ENCODE assay signal across 27 cellular contexts in the genomic region with DNA sequence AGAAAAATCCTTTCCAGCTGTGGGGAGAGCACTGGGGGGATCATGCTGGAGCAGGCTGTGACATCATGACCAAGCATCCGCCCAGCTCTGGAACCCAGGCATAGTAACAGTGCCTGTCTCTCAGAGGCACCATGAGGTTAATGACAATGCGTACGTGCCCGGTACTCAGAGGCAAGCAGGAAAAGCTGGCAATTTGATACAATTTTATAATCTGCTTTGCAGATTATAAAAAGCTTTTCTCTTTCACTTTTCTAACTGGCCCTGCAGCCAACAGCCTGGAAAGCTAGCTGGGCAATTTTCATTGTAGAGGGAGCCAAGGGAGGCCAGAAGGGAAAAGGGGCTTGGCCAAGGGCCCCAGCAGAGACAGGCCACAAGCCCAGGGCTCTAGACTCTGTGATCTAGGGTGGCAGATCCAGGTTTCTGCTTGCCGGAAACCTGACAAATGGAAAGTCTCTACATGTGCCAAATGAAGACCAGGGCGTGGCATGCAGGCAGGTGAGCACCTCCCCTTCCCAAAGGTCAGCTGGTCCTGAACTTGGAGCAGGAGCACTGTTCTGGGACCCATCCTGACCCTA. TPM values are rescaled to one million over a fixed set of nuclear protein-coding genes. Genes with fewer than 3 reads are reported as not detected.
DNase-seq lines count a peak whose midpoint lies in the region; ATAC-seq, FAIRE-seq and TF ChIP-seq lines count a peak whose summit lies in the region.
"Had no signal": no experiment of that assay in that cellular context is flagged by ENCODE, and none has a peak within 500 bp of the region (broad histone marks: within the 10 kb centered on the region; RNA-seq: fewer than 3 reads in every experiment).

No MANE protein-coding gene starts in this region.

- no peaks in the 10 kb centered on the region for H3K27me3 ChIP-seq in HCT116 (ENCODE audit: insufficient read depth, low read length)
- H3K27me3 ChIP-seq in ascending aorta = no peaks in the 10 kb centered on the region
- H3K27me3 ChIP-seq in small intestine (ENCODE audit: control insufficient read depth in 2 of 2, insufficient read depth in 2 of 2, low read length in 2 of 2) = no peaks in the 10 kb centered on the region
- H3K27me3 ChIP-seq: BE2C, Peyer's patch, SJSA1 had no signal

- TF ChIP-seq CTCF in HCT116 (IDR thresholded peaks at IDR 0.05 in 2 of 3, conservative IDR thresholded peaks at IDR 0.05 in 1 of 3; ENCODE audit: borderline replicate concordance in 1 of 3, insufficient read depth in 1 of 3, low read depth in 2 of 3, low read length in 2 of 3) (no peak), ascending aorta (IDR thresholded peaks at IDR 0.05) (no peak), retinal pigment epithelial cell (conservative IDR thresholded peaks at IDR 0.05; ENCODE audit: low read depth, low read length) (no peak), CD14-positive monocyte (IDR thresholded peaks at IDR 0.05) (no peak)

- intact Hi-C loops in HCT116 (cut with micrococcal nuclease) = no loop called here
- intact Hi-C loops in ascending aorta (cut with DNase I) = no loop called here
- intact Hi-C loops in CD14-positive monocyte (cut with micrococcal nuclease) = no loop called here

- no peak for FAIRE-seq in small intestine (lab: Jason Lieb, UNC)
- FAIRE-seq: GM12878, GM19239 had no signal

- 0 out of 2 replicates have a peak, but pooled peaks cover 4% of the 10 kb centered on the region for H4K20me1 ChIP-seq in HCT116 (ENCODE audit: insufficient read depth)

- 0 out of 2 replicates have a peak overlapping the region, but pooled peaks have one; percentile 100 for H3K27ac ChIP-seq in HCT116 (ENCODE audit: low read depth, low read length)
- H3K27ac ChIP-seq in ascending aorta = peak overlapping the region; percentile 89 to 95
- H3K27ac ChIP-seq in small intestine (ENCODE audit: low read depth in 1 of 2, low read length in 1 of 2) = no peak overlapping the region
- H3K27ac ChIP-seq: Peyer's patch, SJSA1 had no signal

- no peaks in the 10 kb centered on the region for H3K9me3 ChIP-seq in HCT116 (ENCODE audit: control insufficient read depth in 1 of 2, insufficient read depth in 1 of 2, low read depth in 1 of 2, low read length in 2 of 2)
- no peaks in the 10 kb centered on the region for H3K9me3 ChIP-seq in ascending aorta
- no peaks in the 10 kb centered on the region for H3K9me3 ChIP-seq in small intestine (ENCODE audit: control insufficient read depth, low read depth)
- H3K9me3 ChIP-seq: BE2C, Peyer's patch, SJSA1 had no signal

- H3K79me2 ChIP-seq in HCT116 (ENCODE audit: insufficient read depth, low read length) = peaks cover 6% of the 10 kb centered on the region; the same call in 1 of the 2 replicates

- POLR2A ChIA-PET in HCT116 (lab: Charles Lee) = no interaction called here

- H3K4me1 ChIP-seq in HCT116 (ENCODE audit: control insufficient read depth in 1 of 2, insufficient read depth in 2 of 2, low read length in 2 of 2) = peaks cover 26 to 37% of the 10 kb centered on the region in 2 experiments
- H3K4me1 ChIP-seq in ascending aorta = peaks cover 22 to 24% of the 10 kb centered on the region in 2 donors
- peaks cover 0 to 2% of the 10 kb centered on the region in 2 donors for H3K4me1 ChIP-seq in small intestine (ENCODE audit: control insufficient read depth in 2 of 2, insufficient read depth in 1 of 2, low read depth in 1 of 2, low read length in 1 of 2)
- H3K4me1 ChIP-seq: BE2C had no signal

- no TSS peak for BruUV-seq in HCT116 (replicated peaks; lab: Mats Ljungman, UMichigan)

- no peak for DNase-seq in HCT116 (ENCODE audit: low read depth, low spot score)
- DNase-seq in ascending aorta (ENCODE audit: low spot score in 2 of 2) = no peak
- peak; percentile 41 for DNase-seq in medulla oblongata (ENCODE audit: extremely low spot score)
- peak; percentile 91 for DNase-seq in retinal pigment epithelial cell (ENCODE audit: low read depth)
- no peak for DNase-seq in small intestine
- DNase-seq in GOT3 (lab: John Stamatoyannopoulos, UW) = no peak
- DNase-seq in CD14-positive monocyte (ENCODE audit: low spot score) = no peak
- DNase-seq: BE2C; CD4-positive, CD25-positive, alpha-beta regulatory T cell; COR-L47; DMS 273 treated with DMSO at 0.1 percent for 48 hours; DMS79 treated with DMSO at 0.1 percent for 48 hours; NCI-H1105; NCI-H146; NCI-H2029; NCI-H2171; NCI-H524 treated with DMSO at 0.1 percent for 48 hours; NCI-H82; Peyer's patch had no signal

- peaks cover 80 to 97% of the 10 kb centered on the region in 2 donors for H3K36me3 Mint-ChIP-seq in CD14-positive monocyte
- H3K36me3 Mint-ChIP-seq: IgD-negative memory B cell had no signal

- H3K27ac Mint-ChIP-seq in CD14-positive monocyte = peak overlapping the region in 2 of 7 donors; percentile 6 to 42
- H3K27ac Mint-ChIP-seq: CD4-positive, CD25-positive, alpha-beta regulatory T cell; IgD-negative memory B cell had no signal

- no peak overlapping the region for H2AFZ ChIP-seq in HCT116 (ENCODE audit: low read depth, low read length, poor library complexity, severe bottlenecking)

- no peak overlapping the region for H3K4me2 ChIP-seq in HCT116 (ENCODE audit: low read length)

- peaks cover 0 to 1% (median 0%) of the 10 kb centered on the region in 7 donors for H3K9me3 Mint-ChIP-seq in CD14-positive monocyte
- H3K9me3 Mint-ChIP-seq: IgD-negative memory B cell had no signal

- H3K27me3 Mint-ChIP-seq in CD14-positive monocyte (ENCODE audit: low read depth in 3 of 3) = peaks cover 0 to 3% (median 0%) of the 10 kb centered on the region in 3 donors
- H3K27me3 Mint-ChIP-seq: CD4-positive, CD25-positive, alpha-beta regulatory T cell; IgD-negative memory B cell had no signal

- no peak for TF ChIP-seq POLR2A in HCT116 (IDR thresholded peaks at IDR 0.05; ENCODE audit: borderline replicate concordance, extremely low read depth, insufficient read depth, insufficient read length)

- no peaks in the 10 kb centered on the region for H3K9me2 ChIP-seq in HCT116 (ENCODE audit: insufficient read depth)

- 79 to 85% (median 82%) methylated on average over 6 of the region's 6 CpGs for WGBS in small intestine, 3 donors

- H3K36me3 ChIP-seq in HCT116 (ENCODE audit: control insufficient read depth in 1 of 2, insufficient read depth in 2 of 2, low read length in 2 of 2) (peaks cover 14 to 25% of the 10 kb centered on the region in 2 experiments), ascending aorta (peaks cover 55 to 65% of the 10 kb centered on the region in 2 donors), small intestine (ENCODE audit: control insufficient read depth in 2 of 2, insufficient read depth in 2 of 2, low read length in 2 of 2) (peaks cover 21 to 49% of the 10 kb centered on the region in 2 donors)

- no peak overlapping the region for H3K9ac ChIP-seq in HCT116 (ENCODE audit: low read length)

- RAD21 ChIA-PET in HCT116 (lab: Charles Lee; ENCODE audit: low non-redundant PET in 1 of 2, low total read pairs in 2 of 2, uncharacterized antibody in 2 of 2, unreplicated experiment in 2 of 2) = no interaction called here

- ATAC-seq in HCT116 = no peak
- no peak for ATAC-seq in GM21529 (IDR thresholded peaks at IDR 0.05; ENCODE audit: unreplicated experiment)
- ATAC-seq: GM12878 had no signal

- CTCF ChIA-PET in HCT116 (lab: Charles Lee) = no interaction called here

- H3K4me1 Mint-ChIP-seq in CD14-positive monocyte = peaks cover 27% of the 10 kb centered on the region

- H3K4me3 Mint-ChIP-seq in CD14-positive monocyte = no peak overlapping the region
- H3K4me3 Mint-ChIP-seq: CD4-positive, CD25-positive, alpha-beta regulatory T cell; IgD-negative memory B cell had no signal

- no peak for TF ChIP-seq RAD21 in HCT116 (IDR thresholded peaks at IDR 0.05; ENCODE audit: low read depth)

- no peak overlapping the region for H3K4me3 ChIP-seq in HCT116 (replicated peaks in 1 of 2; ENCODE audit: low read depth in 1 of 2, low read length in 2 of 2)
- H3K4me3 ChIP-seq in ascending aorta = no peak overlapping the region
- no peak overlapping the region for H3K4me3 ChIP-seq in retinal pigment epithelial cell (ENCODE audit: low read length)
- no peak overlapping the region for H3K4me3 ChIP-seq in small intestine (ENCODE audit: low read depth in 1 of 2, low read length in 2 of 2)
- H3K4me3 ChIP-seq: GM12878, Peyer's patch, SJSA1 had no signal

TF ChIP-seq in HCT116, 20 proteins besides CTCF, POLR2A, EP300 and RAD21:
- TF ChIP-seq, protein P1, sequence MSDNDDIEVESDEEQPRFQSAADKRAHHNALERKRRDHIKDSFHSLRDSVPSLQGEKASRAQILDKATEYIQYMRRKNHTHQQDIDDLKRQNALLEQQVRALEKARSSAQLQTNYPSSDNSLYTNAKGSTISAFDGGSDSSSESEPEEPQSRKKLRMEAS (IDR thresholded peaks at IDR 0.05) = no peak
- TF ChIP-seq ZNF274 (IDR thresholded peaks at IDR 0.05; ENCODE audit: low read depth, low read length) (no peak), JUND (IDR thresholded peaks at IDR 0.05) (no peak), SRF (IDR thresholded peaks at IDR 0.05; ENCODE audit: low read depth) (no peak), TCF7L2 (IDR thresholded peaks at IDR 0.05; ENCODE audit: borderline replicate concordance, extremely low read depth, insufficient read depth, insufficient read length) (no peak)

RNA-seq across cellular contexts. Expression of a gene that starts 22.7 kb away (rescaled TPM):
- 44.0 TPM for total RNA-seq in HCT116 (2021; ENCODE audit: unreplicated experiment)
- polyA plus RNA-seq in HCT116 (2012) = 34.8 and 37.9 TPM in 2 replicates
- total RNA-seq in ascending aorta = 27.6 TPM
- 10 to 100 TPM; 39.8 to 49.0 (median 48.9) TPM for polyA plus RNA-seq in small intestine
- polyA plus RNA-seq in CD14-positive monocyte = 10 to 100 TPM; 46.8 to 47.3 TPM

RNA-seq across cellular contexts. Expression of a gene that starts 23.3 kb away (rescaled TPM):
- total RNA-seq in HCT116 (2021; ENCODE audit: unreplicated experiment) (19.8 TPM), ascending aorta (3.4 TPM)
- 8.7 and 12.7 TPM in 2 replicates for polyA plus RNA-seq in HCT116 (2012)
- polyA plus RNA-seq in small intestine (1 to 10 TPM; 1.6 to 2.6 (median 2.0) TPM), CD14-positive monocyte (1 to 10 TPM in 1 of 2 donors, under 1 TPM in 1; 0.73 to 1.6 TPM)

RNA-seq across cellular contexts. Expression of a gene that starts 41.5 kb away (rescaled TPM):
- total RNA-seq in HCT116 (2021; ENCODE audit: unreplicated experiment) (not detected), ascending aorta (12.7 TPM)
- not detected in 2 replicates for polyA plus RNA-seq in HCT116 (2012)
- polyA plus RNA-seq in small intestine (1 to 10 TPM in 1 of 3 donors, under 1 TPM in 2; 0.45 to 1.1 (median 0.54) TPM), CD14-positive monocyte (under 1 TPM; 0.28 to 0.67 TPM)
- total RNA-seq: A673; CD4-positive, CD25-positive, alpha-beta regulatory T cell; GM12878; H4; OCI-LY7; SJSA1 had no signal
- polyA plus RNA-seq: CD4-positive, CD25-positive, alpha-beta regulatory T cell; GM12878; IgD-negative memory B cell had no signal

Comparison
In these comparisons a context has a peak if more than half of its experiments do, and no peak if none do; other contexts are left out.
1. DNase-seq: peak in medulla oblongata (single experiment) and retinal pigment epithelial cell (single experiment); none in HCT116 (single experiment), ascending aorta (0 of 2), small intestine (single experiment), GOT3 (single experiment) and CD14-positive monocyte (single experiment).
2. H3K27ac ChIP-seq: peak in HCT116 (single experiment) and ascending aorta (2 of 2); none in small intestine (0 of 2).
3. RNA of a gene that starts 41.5 kb away (total RNA-seq): 12.7 TPM in ascending aorta (single experiment); not detected in HCT116 (single experiment); every median in the first group is over 10 times any median in the second.